Comparison of ENCODE assay signal across 17 cellular contexts in the genomic region with DNA sequence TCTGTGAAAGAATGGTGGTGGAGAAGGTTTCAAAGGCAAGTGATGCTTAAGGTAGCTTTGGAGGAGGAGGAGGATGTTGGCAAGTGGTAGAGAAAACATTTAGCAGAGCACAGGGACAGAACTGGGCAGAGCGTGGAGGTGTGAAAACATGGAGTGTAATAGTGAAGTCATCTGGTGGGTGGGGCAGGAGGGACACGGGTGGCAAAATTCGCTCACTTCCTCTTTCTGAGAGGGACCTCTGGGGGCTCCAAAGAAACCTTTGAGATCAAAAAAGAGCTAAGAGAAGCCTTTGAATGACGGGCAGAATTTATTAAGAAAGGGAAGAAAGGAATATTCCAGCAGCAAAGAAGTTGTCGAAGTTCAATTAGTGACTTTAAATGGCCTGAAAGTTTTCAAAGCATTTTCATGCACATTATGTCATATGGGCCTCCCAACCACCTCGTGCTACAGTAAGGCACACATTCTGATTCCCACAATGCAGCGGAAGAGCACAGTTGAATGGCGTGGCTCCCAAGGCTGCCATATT.
DNase-seq lines count a peak whose midpoint lies in the region; ATAC-seq, FAIRE-seq and TF ChIP-seq lines count a peak whose summit lies in the region.
"Had no signal": no experiment of that assay in that cellular context is flagged by ENCODE, and none has a peak within 500 bp of the region (broad histone marks: within the 10 kb centered on the region; RNA-seq: fewer than 3 reads in every experiment).

No MANE protein-coding gene starts in this region.

- TF ChIP-seq CTCF in nephron (IDR thresholded peaks at IDR 0.05; ENCODE audit: unreplicated experiment in 3 of 3): no peak

- no peak overlapping the region for H4K8ac ChIP-seq in trophoblast cell (ENCODE audit: low read depth, low read length)

- H3K27me3 ChIP-seq in trophoblast cell (ENCODE audit: insufficient read depth, low read length) (no peaks in the 10 kb centered on the region), small intestine (ENCODE audit: control insufficient read depth in 2 of 2, insufficient read depth in 2 of 2, low read length in 2 of 2) (no peaks in the 10 kb centered on the region)
- H3K27me3 ChIP-seq in CD4-positive, alpha-beta memory T cell (ENCODE audit: insufficient read depth, low read length): no peaks in the 10 kb centered on the region
- H3K27me3 ChIP-seq: upper lobe of right lung had no signal

- H3K27ac ChIP-seq in trophoblast cell (ENCODE audit: low read depth, low read length) (no peak overlapping the region), small intestine (ENCODE audit: low read depth in 1 of 2, low read length in 1 of 2) (no peak overlapping the region)
- H3K27ac ChIP-seq in CD4-positive, alpha-beta memory T cell (ENCODE audit: low read depth, low read length): no peak overlapping the region
- H3K27ac ChIP-seq: parathyroid adenoma had no signal

- no peak overlapping the region for H2BK12ac ChIP-seq in trophoblast cell (ENCODE audit: low read length)

- no peaks in the 10 kb centered on the region for H3K36me3 Mint-ChIP-seq in nephron (ENCODE audit: low read depth)
- H3K36me3 Mint-ChIP-seq in CD4-positive, alpha-beta memory T cell: no peaks in the 10 kb centered on the region

- no peak overlapping the region for H4K12ac ChIP-seq in trophoblast cell (ENCODE audit: low read depth, low read length)

- peak overlapping the region; percentile 43 to 92 (median 59) for H3K27ac Mint-ChIP-seq in nephron
- no peak overlapping the region for H3K27ac Mint-ChIP-seq in CD4-positive, alpha-beta memory T cell
- H3K27ac Mint-ChIP-seq: activated CD4-positive, alpha-beta T cell treated with anti-CD3 and anti-CD28 coated beads for 36 hours; activated T-cell treated with anti-CD3 and anti-CD28 coated beads, Interleukin-2, amount 50 U/mL, for 24 hours had no signal

- no peak overlapping the region for H3K4ac ChIP-seq in trophoblast cell (ENCODE audit: low read depth, low read length)

- ATAC-seq in GM19463 (IDR thresholded peaks at IDR 0.05; ENCODE audit: unreplicated experiment) (peak; percentile 33), GM19328 (IDR thresholded peaks at IDR 0.05; ENCODE audit: unreplicated experiment) (no peak)
- ATAC-seq: activated CD4-positive, alpha-beta T cell treated with anti-CD3 and anti-CD28 coated beads for 36 hours; upper lobe of right lung had no signal

- H3K79me2 ChIP-seq in trophoblast cell (ENCODE audit: control insufficient read depth, insufficient read depth, low read length, poor library complexity): no peaks in the 10 kb centered on the region

- no peak overlapping the region for H3K4me3 Mint-ChIP-seq in nephron
- no peak overlapping the region for H3K4me3 Mint-ChIP-seq in CD4-positive, alpha-beta memory T cell
- H3K4me3 Mint-ChIP-seq: activated CD4-positive, alpha-beta T cell treated with anti-CD3 and anti-CD28 coated beads for 36 hours; activated T-cell treated with anti-CD3 and anti-CD28 coated beads, Interleukin-2, amount 50 U/mL, for 24 hours had no signal

- H3K23ac ChIP-seq in trophoblast cell (ENCODE audit: low read length): no peak overlapping the region

- no peak overlapping the region for H4K91ac ChIP-seq in trophoblast cell (ENCODE audit: low read depth, low read length)

- no peak overlapping the region for H2BK5ac ChIP-seq in trophoblast cell (ENCODE audit: low read depth, low read length, poor library complexity)

- FAIRE-seq in small intestine (lab: Jason Lieb, UNC): no peak
- FAIRE-seq: HTR-8/SVneo had no signal

- WGBS in trophoblast cell (ENCODE audit: extremely low coverage, insufficient coverage, insufficient read length): no CpG with 5 or more reads among the region's 8 CpGs
- WGBS in small intestine, 3 donors: 85 to 91% (median 85%) methylated on average over 8 of the region's 8 CpGs

- H3K36me3 ChIP-seq in trophoblast cell (ENCODE audit: control insufficient read depth in 1 of 2, insufficient read depth in 2 of 2, low read length in 2 of 2): peaks cover 0 to 1% of the 10 kb centered on the region in 2 experiments
- H3K36me3 ChIP-seq in small intestine (ENCODE audit: control insufficient read depth in 2 of 2, insufficient read depth in 2 of 2, low read length in 2 of 2): no peaks in the 10 kb centered on the region
- no peaks in the 10 kb centered on the region for H3K36me3 ChIP-seq in CD4-positive, alpha-beta memory T cell (ENCODE audit: insufficient read depth, low read length)
- H3K36me3 ChIP-seq: upper lobe of right lung had no signal

- H3K4me3 ChIP-seq in GM08714 (ENCODE audit: low read length) (peak overlapping the region; percentile 35; the same call in 1 of the 2 replicates), trophoblast cell (ENCODE audit: low read depth, low read length) (no peak overlapping the region), small intestine (ENCODE audit: low read depth in 1 of 2, low read length in 2 of 2) (no peak overlapping the region)
- H3K4me3 ChIP-seq in CD4-positive, alpha-beta memory T cell (ENCODE audit: low read length in 2 of 2): no peak overlapping the region
- H3K4me3 ChIP-seq: upper lobe of right lung had no signal

- intact Hi-C loops in CD4-positive, alpha-beta memory T cell (cut with micrococcal nuclease): no loop called here

- H3K4me1 ChIP-seq in trophoblast cell (ENCODE audit: control insufficient read depth in 1 of 2, insufficient read depth in 2 of 2, low read length in 2 of 2): no peaks in the 10 kb centered on the region
- H3K4me1 ChIP-seq in small intestine (ENCODE audit: control insufficient read depth in 2 of 2, insufficient read depth in 1 of 2, low read depth in 1 of 2, low read length in 1 of 2): peaks cover 2 to 18% of the 10 kb centered on the region in 2 donors
- H3K4me1 ChIP-seq in CD4-positive, alpha-beta memory T cell (ENCODE audit: insufficient read depth, low read length): no peaks in the 10 kb centered on the region

- no peaks in the 10 kb centered on the region for H3K9me3 Mint-ChIP-seq in nephron
- no peaks in the 10 kb centered on the region for H3K9me3 Mint-ChIP-seq in CD4-positive, alpha-beta memory T cell
- H3K9me3 Mint-ChIP-seq: activated T-cell treated with anti-CD3 and anti-CD28 coated beads, Interleukin-2, amount 50 U/mL, for 24 hours had no signal

- peaks cover 3% of the 10 kb centered on the region for H3K27me3 Mint-ChIP-seq in nephron (ENCODE audit: low read depth)
- H3K27me3 Mint-ChIP-seq in CD4-positive, alpha-beta memory T cell: peaks cover 3 to 10% of the 10 kb centered on the region in 2 donors

- POLR2A ChIA-PET in CD4-positive, alpha-beta memory T cell (lab: Charles Lee; ENCODE audit: partially characterized antibody): no interaction called here

- no peaks in the 10 kb centered on the region for H3K79me1 ChIP-seq in trophoblast cell (ENCODE audit: low read length)

- H3K18ac ChIP-seq in trophoblast cell (ENCODE audit: low read length): no peak overlapping the region

- no peak overlapping the region for H2AK5ac ChIP-seq in trophoblast cell (ENCODE audit: low read length)

- DNase-seq in OCI-M1 (lab: John Stamatoyannopoulos, UW): peak; percentile 16
- no peak for DNase-seq in trophoblast cell
- DNase-seq in small intestine: no peak
- DNase-seq in CD4-positive, alpha-beta memory T cell: no peak
- DNase-seq: activated CD4-positive, alpha-beta T cell treated with anti-CD3 and anti-CD28 coated beads for 36 hours; activated T-cell treated with anti-CD3 and anti-CD28 coated beads, Interleukin-2, amount 50 U/mL, for 24 hours; amygdala; H7; mesendoderm; NCI-H446 treated with DMSO at 0.1 percent for 48 hours; upper lobe of right lung had no signal

- H3K14ac ChIP-seq in trophoblast cell (ENCODE audit: low read length): no peak overlapping the region

- CTCF ChIA-PET in CD4-positive, alpha-beta memory T cell (lab: Charles Lee; ENCODE audit: partially characterized antibody): no interaction called here

- no peak overlapping the region for H3K4me2 ChIP-seq in trophoblast cell (ENCODE audit: low read length)

- H2BK120ac ChIP-seq in trophoblast cell (ENCODE audit: insufficient read depth, low read length, poor library complexity): no peak overlapping the region

- no peaks in the 10 kb centered on the region for H3K9me3 ChIP-seq in trophoblast cell (ENCODE audit: insufficient read depth, low read depth, low read length)
- no peaks in the 10 kb centered on the region for H3K9me3 ChIP-seq in small intestine (ENCODE audit: control insufficient read depth, low read depth)
- no peaks in the 10 kb centered on the region for H3K9me3 ChIP-seq in CD4-positive, alpha-beta memory T cell (ENCODE audit: control insufficient read depth in 1 of 2, low read length in 2 of 2)
- H3K9me3 ChIP-seq: upper lobe of right lung had no signal

- no peak overlapping the region for H3K9ac ChIP-seq in trophoblast cell (ENCODE audit: low read length)
- H3K9ac ChIP-seq: parathyroid adenoma had no signal

- H2AFZ ChIP-seq in trophoblast cell (ENCODE audit: insufficient read depth, low read length, poor library complexity): no peak overlapping the region
- H2AFZ ChIP-seq: parathyroid adenoma had no signal

- H3K4me1 Mint-ChIP-seq in nephron: peaks cover 75% of the 10 kb centered on the region
- H3K4me1 Mint-ChIP-seq in CD4-positive, alpha-beta memory T cell: peaks cover 0 to 16% (median 7%) of the 10 kb centered on the region in 4 donors

Comparison
In these comparisons a context has a peak if more than half of its experiments do, and no peak if none do; other contexts are left out.
1. H3K27ac Mint-ChIP-seq: peak in nephron (3 of 3); none in CD4-positive, alpha-beta memory T cell (0 of 7).